14 cellular contexts compared by ENCODE assay signal in genomic region chr15:92650256-92650655, GRCh38. TPM values are rescaled to one million over a fixed set of nuclear protein-coding genes. Genes with fewer than 3 reads are reported as not detected.
DNase-seq lines count a peak whose midpoint lies in the region; ATAC-seq, FAIRE-seq and TF ChIP-seq lines count a peak whose summit lies in the region.
"Had no signal": no experiment of that assay in that cellular context is flagged by ENCODE, and none has a peak within 500 bp of the region (broad histone marks: within the 10 kb centered on the region; RNA-seq: fewer than 3 reads in every experiment).

No MANE protein-coding gene starts in this region.

- no peaks in the 10 kb centered on the region for H3K36me3 ChIP-seq in body of pancreas (replicated peaks in 1 of 2; ENCODE audit: insufficient read depth in 1 of 2, low read depth in 2 of 2)
- H3K36me3 ChIP-seq in ovary = no peaks in the 10 kb centered on the region
- H3K36me3 ChIP-seq: BE2C, thoracic aorta had no signal

- peak overlapping the region in 3 of 4 donors; percentile 31 to 48 (median 37) for H3K27ac ChIP-seq in body of pancreas
- H3K27ac ChIP-seq in ovary = no peak overlapping the region
- H3K27ac ChIP-seq: thoracic aorta had no signal

- H3K27ac Mint-ChIP-seq in activated naive CD4-positive, alpha-beta T cell treated with anti-CD3 and anti-CD28 coated beads, Interleukin-2, amount 10 ng/mL, durations not matched to agents 7 days and 5 days = no peak overlapping the region

- ATAC-seq in body of pancreas (no peak), HG03521 (IDR thresholded peaks at IDR 0.05; ENCODE audit: unreplicated experiment) (no peak)

- DNase-seq in HT1080 (ENCODE audit: low read depth) = peak; percentile 5
- DNase-seq in NCI-H2227 treated with DMSO at 0.1 percent for 48 hours (lab: John Stamatoyannopoulos, UW) = peak; percentile 15
- DNase-seq in body of pancreas = peak in 2 of 4 donors; percentile 35 to 57
- peak; percentile 50 to 84 (median 73) for DNase-seq in ovary
- DNase-seq in activated naive CD4-positive, alpha-beta T cell treated with anti-CD3 and anti-CD28 coated beads, Interleukin-2, amount 10 ng/mL, durations not matched to agents 7 days and 5 days = no peak
- DNase-seq in GM19238 (ENCODE audit: insufficient read length, low spot score) = no peak
- DNase-seq in GM12892 (ENCODE audit: insufficient read length) = no peak
- DNase-seq: BE2C, caudate nucleus, NCI-H1930 had no signal

- H3K9me3 Mint-ChIP-seq in activated naive CD4-positive, alpha-beta T cell treated with anti-CD3 and anti-CD28 coated beads, Interleukin-2, amount 10 ng/mL, durations not matched to agents 7 days and 5 days = no peaks in the 10 kb centered on the region

- H3K4me3 ChIP-seq in body of pancreas (no peak overlapping the region), ovary (no peak overlapping the region)
- H3K4me3 ChIP-seq: thoracic aorta had no signal

- 45 to 49% methylated on average over 9 of the region's 9 CpGs for whole genome bisulfite sequencing in body of pancreas, 2 donors
- 15 to 29% (median 16%) methylated on average over 9 of the region's 9 CpGs for WGBS in ovary, 3 donors

- H3K9me3 ChIP-seq in body of pancreas (no peaks in the 10 kb centered on the region), ovary (no peaks in the 10 kb centered on the region)
- H3K9me3 ChIP-seq: thoracic aorta had no signal

- FAIRE-seq in GM12892 (lab: Jason Lieb, UNC) = no peak
- FAIRE-seq: GM12891, islet of Langerhans had no signal

- TF ChIP-seq CTCF in body of pancreas (IDR thresholded peaks at IDR 0.05) (no peak), ovary (IDR thresholded peaks at IDR 0.05) (no peak)

- H3K36me3 Mint-ChIP-seq in activated naive CD4-positive, alpha-beta T cell treated with anti-CD3 and anti-CD28 coated beads, Interleukin-2, amount 10 ng/mL, durations not matched to agents 7 days and 5 days = no peaks in the 10 kb centered on the region

- CTCF ChIA-PET in activated naive CD4-positive, alpha-beta T cell treated with anti-CD3 and anti-CD28 coated beads, Interleukin-2, amount 10 ng/mL, durations not matched to agents 7 days and 5 days (lab: Charles Lee) = no interaction called here

- H3K27me3 ChIP-seq in body of pancreas (no peaks in the 10 kb centered on the region), ovary (no peaks in the 10 kb centered on the region)

- no peak for TF ChIP-seq POLR2A in body of pancreas (IDR thresholded peaks at IDR 0.05)
- no peak for TF ChIP-seq POLR2A in ovary (IDR thresholded peaks at IDR 0.05)
- no peak for TF ChIP-seq POLR2A in GM12892 (IDR thresholded peaks at IDR 0.05; ENCODE audit: low read depth, low read length)

- peaks cover 4% of the 10 kb centered on the region for H3K4me1 Mint-ChIP-seq in activated naive CD4-positive, alpha-beta T cell treated with anti-CD3 and anti-CD28 coated beads, Interleukin-2, amount 10 ng/mL, durations not matched to agents 7 days and 5 days

- H3K4me1 ChIP-seq in body of pancreas (peaks cover 83% of the 10 kb centered on the region), ovary (ENCODE audit: insufficient read depth) (peaks cover 4% of the 10 kb centered on the region)

- H3K4me3 Mint-ChIP-seq in activated naive CD4-positive, alpha-beta T cell treated with anti-CD3 and anti-CD28 coated beads, Interleukin-2, amount 10 ng/mL, durations not matched to agents 7 days and 5 days = no peak overlapping the region

- peaks cover 25% of the 10 kb centered on the region for H3K27me3 Mint-ChIP-seq in activated naive CD4-positive, alpha-beta T cell treated with anti-CD3 and anti-CD28 coated beads, Interleukin-2, amount 10 ng/mL, durations not matched to agents 7 days and 5 days

- intact Hi-C loops in body of pancreas (cut with DNase I) (no loop called here), ovary (cut with DNase I) (no loop called here)

- TF ChIP-seq EP300 in ovary (IDR thresholded peaks at IDR 0.05) = no peak

RNA-seq across cellular contexts. Expression of gene FAM174B, which starts 5.3 kb away (rescaled TPM):
- 0.37 and 0.63 TPM in 2 replicates for total RNA-seq in HT1080 (2014; rRNA removed; shearing (Covaris generic))
- polyA plus RNA-seq in HT1080 (2015; cell fraction: cytosol; rRNA removed) = 0.55 and 0.94 TPM in 2 replicates
- polyA plus RNA-seq in HT1080 (2015; cell fraction: nucleus; rRNA removed) = 0.38 and 2.0 TPM in 2 replicates
- total RNA-seq in body of pancreas (10 to 100 TPM; 51.4 to 59.9 TPM), ovary (10 to 100 TPM in 6 of 7 donors, 1 to 10 TPM in 1; 2.5 to 31.5 (median 15.4) TPM)
- 10 to 100 TPM; 11.8 to 15.5 TPM for polyA plus RNA-seq in ovary
- 3.8 TPM for polyA plus RNA-seq in GM12892 (2012; ENCODE audit: missing spikeins)

Comparison
In these comparisons a context has a peak if more than half of its experiments do, and no peak if none do; other contexts are left out.
1. DNase-seq: peak in HT1080 (single experiment), NCI-H2227 treated with DMSO at 0.1 percent for 48 hours (single experiment) and ovary (5 of 5); none in activated naive CD4-positive, alpha-beta T cell treated with anti-CD3 and anti-CD28 coated beads, Interleukin-2, amount 10 ng/mL, durations not matched to agents 7 days and 5 days (single experiment), GM19238 (single experiment) and GM12892 (single experiment).
2. H3K27ac ChIP-seq: peak in body of pancreas (3 of 4); none in ovary (0 of 2).